ENCODE assay signal across 19 cellular contexts in the genomic region with DNA sequence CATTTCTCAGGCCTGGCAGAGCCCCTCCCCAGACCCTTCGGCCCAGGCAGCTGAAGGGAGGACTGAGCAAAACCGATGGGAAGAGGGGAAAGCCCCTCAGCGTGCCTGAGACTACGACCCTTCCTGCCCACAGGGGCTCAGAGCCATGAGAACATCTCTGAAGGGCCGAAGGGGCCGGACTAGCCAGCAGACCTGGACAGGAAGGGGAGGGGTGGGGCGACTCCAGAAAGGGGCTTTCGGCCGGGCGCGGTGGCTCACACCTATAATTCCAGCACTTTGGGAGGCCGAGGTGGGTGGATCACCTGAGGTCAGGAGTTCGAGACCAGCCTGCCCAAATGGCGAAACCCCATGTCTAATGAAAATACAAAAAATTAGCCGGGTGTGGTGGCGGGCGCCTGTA.
"Had no signal": no experiment of that assay in that cellular context is flagged by ENCODE, and none has a peak within 500 bp of the region (broad histone marks: within the 10 kb centered on the region; RNA-seq: fewer than 3 reads in every experiment).

No MANE protein-coding gene starts in this region.

- DNase-seq: brain microvascular endothelial cell; dermis blood vessel endothelial cell; erythroblast; foreskin keratinocyte; left ventricle myocardium superior; mammary epithelial cell; mucosa of descending colon; retina; small intestine; stimulated activated CD4-positive, alpha-beta T cell treated with anti-CD3 and anti-CD28 coated beads, Interleukin-4, amount 100 ng/mL, for 1 hour; stimulated activated CD8-positive, alpha-beta memory T cell treated with anti-CD3 and anti-CD28 coated beads, Interleukin-4, amount 100 ng/mL, for 48 hours; stimulated activated naive CD8-positive, alpha-beta T cell treated with anti-CD3 and anti-CD28 coated beads, Interleukin-15, Interleukin-2, amounts not matched to agents 100 U/mL and 50 U/mL, for 24 hours had no signal

- H3K4me3 Mint-ChIP-seq: nephron; stimulated activated effector memory CD8-positive, alpha-beta T cell treated with anti-CD3 and anti-CD28 coated beads, Interleukin-12 subunit alpha, Interleukin-12 subunit beta, amount 100 ng/mL, for 72 hours had no signal

- H3K27ac ChIP-seq: brain microvascular endothelial cell, cardiac muscle cell, foreskin keratinocyte, heart right ventricle, parathyroid adenoma, psoas muscle, tibial nerve had no signal

- H3K9me3 Mint-ChIP-seq: nephron had no signal

- H3K27me3 ChIP-seq: brain microvascular endothelial cell, cardiac muscle cell, foreskin keratinocyte, heart right ventricle, tibial nerve had no signal

- ATAC-seq: foreskin keratinocyte; heart right ventricle; left ventricle myocardium superior; mucosa of descending colon; psoas muscle; stimulated activated effector memory CD8-positive, alpha-beta T cell treated with anti-CD3 and anti-CD28 coated beads, Interleukin-12 subunit alpha, Interleukin-12 subunit beta, amount 100 ng/mL, for 72 hours; stimulated activated naive CD8-positive, alpha-beta T cell treated with anti-CD3 and anti-CD28 coated beads, Interleukin-15, Interleukin-2, amounts not matched to agents 100 U/mL and 50 U/mL, for 24 hours had no signal

- H3K4me1 Mint-ChIP-seq: stimulated activated effector memory CD8-positive, alpha-beta T cell treated with anti-CD3 and anti-CD28 coated beads, Interleukin-12 subunit alpha, Interleukin-12 subunit beta, amount 100 ng/mL, for 72 hours had no signal

- H3K9me3 ChIP-seq: mucosa of descending colon, psoas muscle, tibial nerve had no signal

- H3K36me3 Mint-ChIP-seq: stimulated activated effector memory CD8-positive, alpha-beta T cell treated with anti-CD3 and anti-CD28 coated beads, Interleukin-12 subunit alpha, Interleukin-12 subunit beta, amount 100 ng/mL, for 72 hours had no signal

- H3K36me3 ChIP-seq: brain microvascular endothelial cell, cardiac muscle cell, heart right ventricle, tibial nerve had no signal

- H3K27ac Mint-ChIP-seq: stimulated activated effector memory CD8-positive, alpha-beta T cell treated with anti-CD3 and anti-CD28 coated beads, Interleukin-12 subunit alpha, Interleukin-12 subunit beta, amount 100 ng/mL, for 72 hours had no signal

- H3K4me1 ChIP-seq: foreskin keratinocyte, parathyroid adenoma, psoas muscle, tibial nerve had no signal

- H3K4me3 ChIP-seq: cardiac muscle cell, heart right ventricle, mucosa of descending colon, psoas muscle, tibial nerve had no signal
